In genomic region chr1:183520379-183520778, GRCh38 we compare ENCODE assay signal across 23 cellular contexts.
"Had no signal": no experiment of that assay in that cellular context is flagged by ENCODE, and none has a peak within 500 bp of the region (broad histone marks: within the 10 kb centered on the region; RNA-seq: fewer than 3 reads in every experiment).

No MANE protein-coding gene starts in this region.

- H3K27ac ChIP-seq: gastrocnemius medialis, pancreas, right lobe of liver, spleen, testis, upper lobe of right lung had no signal

- H3K27me3 ChIP-seq: gastrocnemius medialis, pancreas, right lobe of liver, spleen, testis, tibial nerve, upper lobe of right lung had no signal

- ATAC-seq: gastrocnemius medialis; left lobe of liver; pancreas; right lobe of liver; stimulated activated naive B cell treated with anti-CD40 and anti-IgM and Interleukin-4, amounts not matched to agents 10 μg/mL and 1 μg/mL and 100 μg/mL, for 72 hours; stimulated activated naive CD8-positive, alpha-beta T cell treated with anti-CD3 and anti-CD28 coated beads, Interleukin-15, amount 100 ng/mL, for 72 hours; upper lobe of right lung had no signal

- H3K4me1 Mint-ChIP-seq: mesothelial cell of epicardium; nephron; stimulated activated naive B cell treated with anti-CD40 and anti-IgM and Interleukin-4, amounts not matched to agents 10 μg/mL and 1 μg/mL and 100 μg/mL, for 72 hours; stimulated activated naive CD8-positive, alpha-beta T cell treated with anti-CD3 and anti-CD28 coated beads, Interleukin-15, amount 100 ng/mL, for 72 hours had no signal

- H3K4me1 ChIP-seq: right lobe of liver, spleen, testis, upper lobe of right lung had no signal

- H3K4me3 ChIP-seq: gastrocnemius medialis, pancreas, right lobe of liver, spleen, testis, tibial nerve, upper lobe of right lung had no signal

- H3K27ac Mint-ChIP-seq: dendritic cell treated with granulocyte-macrophage colony-stimulating factor and Interleukin-4, amounts not matched to agents 40 ng/mL and 50 ng/mL, for 4 days; endodermal cell; mesothelial cell of epicardium; nephron; progenitor cell of endocrine pancreas; stimulated activated naive B cell treated with anti-CD40 and anti-IgM and Interleukin-4, amounts not matched to agents 10 μg/mL and 1 μg/mL and 100 μg/mL, for 72 hours had no signal

- H3K9me3 ChIP-seq: gastrocnemius medialis, pancreas, right lobe of liver, spleen, testis, tibial nerve, upper lobe of right lung had no signal

- DNase-seq: cerebellar nuclear complex; endodermal cell; gastrocnemius medialis; islet precursor cell; occipital lobe; pancreas; retina; right lobe of liver; spleen; stimulated activated CD4-positive, alpha-beta T cell treated with anti-CD3 and anti-CD28 coated beads, Interleukin-15, amount 100 ng/mL, for 24 hours; stimulated activated CD4-positive, alpha-beta T cell treated with anti-CD3 and anti-CD28 coated beads, Interleukin-1b, Interleukin-23, amount 100 ng/mL, for 48 hours; stimulated activated CD4-positive, alpha-beta T cell treated with anti-CD3 and anti-CD28 coated beads, Interleukin-4, amount 100 ng/mL, for 24 hours; stimulated activated naive B cell treated with anti-CD40 and anti-IgM and Interleukin-4, amounts not matched to agents 10 μg/mL and 1 μg/mL and 100 μg/mL, for 72 hours; stimulated activated naive CD8-positive, alpha-beta T cell treated with anti-CD3 and anti-CD28 coated beads, Interleukin-15, amount 100 ng/mL, for 72 hours; testis; upper lobe of right lung had no signal

- H3K9me3 Mint-ChIP-seq: dendritic cell treated with granulocyte-macrophage colony-stimulating factor and Interleukin-4, amounts not matched to agents 40 ng/mL and 50 ng/mL, for 4 days; endodermal cell; memory B cell; mesothelial cell of epicardium; nephron; stimulated activated naive B cell treated with anti-CD40 and anti-IgM and Interleukin-4, amounts not matched to agents 10 μg/mL and 1 μg/mL and 100 μg/mL, for 72 hours; stimulated activated naive CD8-positive, alpha-beta T cell treated with anti-CD3 and anti-CD28 coated beads, Interleukin-15, amount 100 ng/mL, for 72 hours had no signal

- H3K4me3 Mint-ChIP-seq: dendritic cell treated with granulocyte-macrophage colony-stimulating factor and Interleukin-4, amounts not matched to agents 40 ng/mL and 50 ng/mL, for 4 days; endodermal cell; memory B cell; mesothelial cell of epicardium; nephron; stimulated activated naive B cell treated with anti-CD40 and anti-IgM and Interleukin-4, amounts not matched to agents 10 μg/mL and 1 μg/mL and 100 μg/mL, for 72 hours; stimulated activated naive CD8-positive, alpha-beta T cell treated with anti-CD3 and anti-CD28 coated beads, Interleukin-15, amount 100 ng/mL, for 72 hours had no signal

- H3K27me3 Mint-ChIP-seq: dendritic cell treated with granulocyte-macrophage colony-stimulating factor and Interleukin-4, amounts not matched to agents 40 ng/mL and 50 ng/mL, for 4 days; memory B cell; progenitor cell of endocrine pancreas; stimulated activated naive B cell treated with anti-CD40 and anti-IgM and Interleukin-4, amounts not matched to agents 10 μg/mL and 1 μg/mL and 100 μg/mL, for 72 hours; stimulated activated naive CD8-positive, alpha-beta T cell treated with anti-CD3 and anti-CD28 coated beads, Interleukin-15, amount 100 ng/mL, for 72 hours had no signal
